ENCODE assay signal across 33 cellular contexts in genomic region chr3:197320582-197320981, GRCh38.
"Had no signal": no experiment of that assay in that cellular context is flagged by ENCODE, and none has a peak within 500 bp of the region (broad histone marks: within the 10 kb centered on the region; RNA-seq: fewer than 3 reads in every experiment).

No MANE protein-coding gene starts in this region.

- H3K4me3 Mint-ChIP-seq: activated B cell treated with CpG ODN at 0.5 μM for 24 hours; activated CD4-positive, alpha-beta memory T cell treated with anti-CD3 and anti-CD28 coated beads for 36 hours; activated CD4-positive, alpha-beta T cell treated with anti-CD3 and anti-CD28 coated beads, Interleukin-2, amount 10 ng/mL, durations not matched to agents 24 days and 14 days; activated CD8-positive, alpha-beta T cell treated with anti-CD3 and anti-CD28 coated beads for 36 hours; activated naive CD4-positive, alpha-beta T cell treated with anti-CD3 and anti-CD28 coated beads, Interleukin-2, amount 10 ng/mL, durations not matched to agents 7 days and 5 days; activated naive CD8-positive, alpha-beta T cell treated with anti-CD3 and anti-CD28 coated beads for 36 hours; activated T-cell treated with anti-CD3 and anti-CD28 coated beads, Interleukin-2, amount 50 U/mL, for 4 hours; activated T-cell treated with anti-CD3 and anti-CD28 coated beads, Interleukin-2, amount 50 U/mL, for 72 hours; activated T-helper 1 cell treated with anti-CD3 and anti-CD28 coated beads, Interleukin-12 subunit alpha, Interleukin-12 subunit beta, Interleukin-2, Interleukin-4 antibody, amounts not matched to agents 30 ng/mL and 10 ng/mL and 1 ng/mL, durations not matched to agents 14 hours and 24 hours and 36 hours; activated T-helper 17 cell treated with anti-CD3 and anti-CD28 coated beads, Interleukin-2, amount 50 U/mL, for 72 hours; T-cell; T-helper 17 cell had no signal

- ATAC-seq: activated CD8-positive, alpha-beta T cell treated with anti-CD3 and anti-CD28 coated beads for 36 hours; activated naive CD4-positive, alpha-beta T cell treated with anti-CD3 and anti-CD28 coated beads, Interleukin-2, amount 50 U/mL, for 72 hours; activated T-cell treated with anti-CD3 and anti-CD28 coated beads, Interleukin-2, amount 50 U/mL, for 4 hours; activated T-cell treated with anti-CD3 and anti-CD28 coated beads, Interleukin-2, amount 50 U/mL, for 72 hours; activated T-helper 17 cell treated with anti-CD3 and anti-CD28 coated beads, Interleukin-2, amount 50 U/mL, for 72 hours; body of pancreas; T-cell; T-helper 17 cell had no signal

- FAIRE-seq: astrocyte, TTC549 had no signal

- H3K4me1 Mint-ChIP-seq: activated B cell treated with CpG ODN at 0.5 μM for 24 hours; activated CD4-positive, alpha-beta T cell treated with anti-CD3 and anti-CD28 coated beads, Interleukin-2, amount 10 ng/mL, durations not matched to agents 24 days and 14 days; activated naive CD4-positive, alpha-beta T cell treated with anti-CD3 and anti-CD28 coated beads, Interleukin-2, amount 10 ng/mL, durations not matched to agents 7 days and 5 days; T-cell had no signal

- H3K36me3 Mint-ChIP-seq: activated CD4-positive, alpha-beta memory T cell treated with anti-CD3 and anti-CD28 coated beads for 36 hours; activated naive CD4-positive, alpha-beta T cell treated with anti-CD3 and anti-CD28 coated beads, Interleukin-2, amount 10 ng/mL, durations not matched to agents 7 days and 5 days; activated naive CD4-positive, alpha-beta T cell treated with anti-CD3 and anti-CD28 coated beads, Interleukin-2, amount 50 U/mL, for 72 hours; activated naive CD8-positive, alpha-beta T cell treated with anti-CD3 and anti-CD28 coated beads for 36 hours; T-cell had no signal

- H3K4me1 ChIP-seq: body of pancreas, breast epithelium had no signal

- H3K4me3 ChIP-seq: adrenal gland, body of pancreas, breast epithelium had no signal

- H3K9me3 Mint-ChIP-seq: activated CD4-positive, alpha-beta T cell treated with anti-CD3 and anti-CD28 coated beads, Interleukin-2, amount 10 ng/mL, durations not matched to agents 24 days and 14 days; activated CD8-positive, alpha-beta T cell treated with anti-CD3 and anti-CD28 coated beads for 36 hours; activated naive CD4-positive, alpha-beta T cell treated with anti-CD3 and anti-CD28 coated beads, Interleukin-2, amount 10 ng/mL, durations not matched to agents 7 days and 5 days; activated naive CD4-positive, alpha-beta T cell treated with anti-CD3 and anti-CD28 coated beads, Interleukin-2, amount 50 U/mL, for 72 hours; T-cell had no signal

- H3K9me3 ChIP-seq: adrenal gland, body of pancreas, breast epithelium had no signal

- H3K27me3 ChIP-seq: adrenal gland, body of pancreas, brain microvascular endothelial cell, breast epithelium had no signal

- H3K36me3 ChIP-seq: adrenal gland, brain microvascular endothelial cell, breast epithelium had no signal

- DNase-seq: activated B cell treated with CpG ODN at 0.5 μM for 24 hours; activated CD4-positive, alpha-beta memory T cell treated with anti-CD3 and anti-CD28 coated beads for 36 hours; activated CD4-positive, alpha-beta T cell treated with anti-CD3 and anti-CD28 coated beads for 4 hours; activated CD4-positive, alpha-beta T cell treated with anti-CD3 and anti-CD28 coated beads, Interleukin-2, amount 10 ng/mL, durations not matched to agents 24 days and 14 days; activated CD4-positive, alpha-beta T cell treated with anti-CD3 and anti-CD28 coated beads, Interleukin-2, amount 50 U/mL, for 1 hour; activated CD4-positive, alpha-beta T cell treated with anti-CD3 and anti-CD28 coated beads, Interleukin-2, amount 50 U/mL, for 4 hours; activated CD4-positive, CD25-positive, alpha-beta regulatory T cell treated with anti-CD3 and anti-CD28 coated beads, Interleukin-2, amount 50 U/mL, for 72 hours; activated CD8-positive, alpha-beta memory T cell treated with anti-CD3 and anti-CD28 coated beads, Interleukin-2, amount 50 U/mL, for 4 hours; activated CD8-positive, alpha-beta T cell treated with anti-CD3 and anti-CD28 coated beads for 36 hours; activated effector memory CD4-positive, alpha-beta T cell treated with anti-CD3 and anti-CD28 coated beads, Interleukin-2, amount 50 U/mL, for 16 hours; activated gamma-delta T cell treated with Interleukin-2 at 50 U/mL for 16 hours; activated naive CD4-positive, alpha-beta T cell treated with anti-CD3 and anti-CD28 coated beads, Interleukin-2, amount 10 ng/mL, durations not matched to agents 7 days and 5 days; activated naive CD4-positive, alpha-beta T cell treated with Interleukin-2 at 50 U/mL for 16 hours; activated naive CD8-positive, alpha-beta T cell treated with anti-CD3 and anti-CD28 coated beads for 36 hours; activated T-cell treated with anti-CD3 and anti-CD28 coated beads for 4 hours; activated T-cell treated with anti-CD3 and anti-CD28 coated beads, Interleukin-2, amount 50 U/mL, for 1 hour; activated T-cell treated with anti-CD3 and anti-CD28 coated beads, Interleukin-2, amount 50 U/mL, for 4 hours; activated T-cell treated with anti-CD3 and anti-CD28 coated beads, Interleukin-2, amount 50 U/mL, for 72 hours; adrenal gland; amniotic stem cell; aorta; body of pancreas; brain microvascular endothelial cell; central memory CD4-positive, alpha-beta T cell; T-cell; T-helper 17 cell had no signal

- H3K27ac Mint-ChIP-seq: activated B cell treated with CpG ODN at 0.5 μM for 24 hours; activated CD4-positive, alpha-beta memory T cell treated with anti-CD3 and anti-CD28 coated beads for 36 hours; activated CD4-positive, alpha-beta T cell treated with anti-CD3 and anti-CD28 coated beads, Interleukin-2, amount 10 ng/mL, durations not matched to agents 24 days and 14 days; activated CD8-positive, alpha-beta T cell treated with anti-CD3 and anti-CD28 coated beads for 36 hours; activated naive CD4-positive, alpha-beta T cell treated with anti-CD3 and anti-CD28 coated beads, Interleukin-2, amount 10 ng/mL, durations not matched to agents 7 days and 5 days; activated naive CD4-positive, alpha-beta T cell treated with anti-CD3 and anti-CD28 coated beads, Interleukin-2, amount 50 U/mL, for 72 hours; activated naive CD8-positive, alpha-beta T cell treated with anti-CD3 and anti-CD28 coated beads for 36 hours; activated T-cell treated with anti-CD3 and anti-CD28 coated beads, Interleukin-2, amount 50 U/mL, for 72 hours; activated T-helper 1 cell treated with anti-CD3 and anti-CD28 coated beads, Interleukin-12 subunit alpha, Interleukin-12 subunit beta, Interleukin-2, Interleukin-4 antibody, amounts not matched to agents 30 ng/mL and 10 ng/mL and 1 ng/mL, durations not matched to agents 14 hours and 24 hours and 36 hours; activated T-helper 17 cell treated with anti-CD3 and anti-CD28 coated beads, Interleukin-2, amount 50 U/mL, for 72 hours; T-cell; T-helper 17 cell had no signal

- H3K27ac ChIP-seq: adrenal gland, body of pancreas, brain microvascular endothelial cell, breast epithelium, VCaP had no signal
